In the genomic region with DNA sequence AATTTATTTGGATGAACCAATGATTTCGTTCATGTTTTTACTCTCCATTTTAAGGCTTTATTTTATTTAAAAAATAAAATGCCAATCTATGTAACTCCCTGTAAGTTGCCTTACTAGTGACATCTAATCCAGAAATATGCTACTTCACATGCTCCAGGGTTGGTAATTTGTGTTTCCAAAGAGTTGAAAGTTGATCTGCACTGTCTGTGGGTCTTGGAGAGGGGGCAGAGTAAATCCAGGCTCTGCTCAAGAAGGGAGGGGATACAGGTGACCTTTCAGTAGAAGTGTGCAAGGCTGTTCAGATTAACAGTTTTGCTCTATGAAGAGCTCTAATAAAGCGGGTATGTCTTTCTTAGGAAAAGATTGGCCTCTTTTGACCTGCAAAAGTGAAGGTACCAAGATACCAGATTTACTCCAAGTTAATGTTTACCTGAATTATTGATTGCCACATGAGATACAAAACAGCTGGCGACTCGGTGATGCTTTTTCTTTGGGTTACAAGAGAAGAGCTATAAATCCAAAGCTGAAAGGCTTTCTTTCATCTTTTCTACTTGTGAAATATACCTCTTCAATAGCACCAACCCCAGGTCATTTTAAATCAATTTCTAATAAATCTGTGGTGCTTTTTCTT, we compare ENCODE assay signal across 24 cellular contexts.
"Had no signal": no experiment of that assay in that cellular context is flagged by ENCODE, and none has a peak within 500 bp of the region (broad histone marks: within the 10 kb centered on the region; RNA-seq: fewer than 3 reads in every experiment).

No MANE protein-coding gene starts in this region.

- H3K27me3 ChIP-seq: cardiac muscle cell, dorsolateral prefrontal cortex, gastrocnemius medialis, right atrium auricular region, spleen, transverse colon had no signal

- H3K4me1 ChIP-seq: gastrocnemius medialis, parathyroid adenoma, right atrium auricular region, spleen, transverse colon had no signal

- H3K4me3 Mint-ChIP-seq: activated B cell treated with CpG ODN at 0.5 μM for 24 hours; activated CD8-positive, alpha-beta T cell treated with anti-CD3 and anti-CD28 coated beads, Interleukin-2, amount 10 ng/mL, durations not matched to agents 7 days and 5 days; activated naive CD8-positive, alpha-beta T cell; activated T-cell treated with anti-CD3 and anti-CD28 coated beads, Interleukin-2, amount 50 U/mL, for 72 hours; brain; mesothelial cell of epicardium; naive B cell had no signal

- FAIRE-seq: urothelium cell line had no signal

- H3K36me3 Mint-ChIP-seq: activated naive CD8-positive, alpha-beta T cell; brain; mesothelial cell of epicardium; naive B cell had no signal

- H3K9me3 ChIP-seq: gastrocnemius medialis, right atrium auricular region, spleen, transverse colon had no signal

- H3K9me3 Mint-ChIP-seq: activated T-cell treated with anti-CD3 and anti-CD28 coated beads, Interleukin-2, amount 50 U/mL, for 72 hours had no signal

- H3K36me3 ChIP-seq: cardiac muscle cell, gastrocnemius medialis, right atrium auricular region, spleen, transverse colon had no signal

- H3K4me3 ChIP-seq: cardiac muscle cell, coronary artery, dorsolateral prefrontal cortex, gastrocnemius medialis, right atrium auricular region, spleen, transverse colon had no signal

- H3K9ac ChIP-seq: parathyroid adenoma had no signal

- H3K79me2 ChIP-seq: parathyroid adenoma had no signal

- H3K4me1 Mint-ChIP-seq: activated B cell treated with CpG ODN at 0.5 μM for 24 hours, mesothelial cell of epicardium, naive B cell had no signal

- H3K27me3 Mint-ChIP-seq: activated B cell treated with CpG ODN at 0.5 μM for 24 hours; activated naive CD8-positive, alpha-beta T cell; naive B cell had no signal

- H3K27ac ChIP-seq: cardiac muscle cell, coronary artery, dorsolateral prefrontal cortex, gastrocnemius medialis, parathyroid adenoma, right atrium auricular region, spleen, transverse colon had no signal

- DNase-seq: activated B cell treated with CpG ODN at 0.5 μM for 24 hours; activated CD8-positive, alpha-beta T cell treated with anti-CD3 and anti-CD28 coated beads, Interleukin-2, amount 10 ng/mL, durations not matched to agents 7 days and 5 days; activated naive CD4-positive, alpha-beta T cell; activated T-cell treated with anti-CD3 and anti-CD28 coated beads for 4 hours; activated T-cell treated with anti-CD3 and anti-CD28 coated beads, Interleukin-2, amount 50 U/mL, for 72 hours; aorta; dorsolateral prefrontal cortex; effector memory CD4-positive, alpha-beta T cell; gastrocnemius medialis; glutamatergic neuron; mammary epithelial cell; naive B cell; spleen; stimulated activated naive CD4-positive, alpha-beta T cell; T-helper 2 cell; transverse colon had no signal

- H3K27ac Mint-ChIP-seq: activated B cell treated with CpG ODN at 0.5 μM for 24 hours; activated CD8-positive, alpha-beta T cell treated with anti-CD3 and anti-CD28 coated beads, Interleukin-2, amount 10 ng/mL, durations not matched to agents 7 days and 5 days; activated naive CD8-positive, alpha-beta T cell; activated T-cell treated with anti-CD3 and anti-CD28 coated beads, Interleukin-2, amount 50 U/mL, for 72 hours; brain; mesothelial cell of epicardium; naive B cell had no signal
